Comparison of ENCODE assay signal across 14 cellular contexts in the genomic region with DNA sequence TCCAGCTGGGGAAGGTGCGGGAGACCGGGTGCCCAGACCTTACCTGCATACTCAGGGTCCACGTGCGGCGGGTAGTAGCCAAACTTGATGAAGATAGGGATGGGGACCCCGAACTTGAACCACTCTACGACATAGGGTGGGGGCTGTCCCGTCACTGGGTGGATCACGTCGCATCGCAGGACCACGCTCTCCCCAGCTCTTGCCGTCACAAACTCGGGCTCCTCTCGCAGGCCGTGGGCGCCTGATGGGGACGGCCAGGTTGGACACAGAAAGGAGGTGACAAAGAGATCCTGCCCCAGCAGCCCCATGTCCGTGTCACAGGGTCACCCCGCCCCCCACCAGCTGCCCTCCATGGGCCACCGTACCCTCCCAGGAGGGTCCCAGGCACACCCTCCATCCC. TPM values are rescaled to one million over a fixed set of nuclear protein-coding genes. Genes with fewer than 3 reads are reported as not detected.
DNase-seq lines count a peak whose midpoint lies in the region; ATAC-seq and TF ChIP-seq lines count a peak whose summit lies in the region.
"Had no signal": no experiment of that assay in that cellular context is flagged by ENCODE, and none has a peak within 500 bp of the region (broad histone marks: within the 10 kb centered on the region; RNA-seq: fewer than 3 reads in every experiment).

No MANE protein-coding gene starts in this region.

- no peaks in the 10 kb centered on the region for H3K4me1 ChIP-seq in hepatocyte (ENCODE audit: insufficient read depth)
- H3K4me1 ChIP-seq: colonic mucosa had no signal

- H3K9me2 ChIP-seq in neural cell (ENCODE audit: insufficient read depth, low read length) (no peaks in the 10 kb centered on the region), hepatocyte (replicated peaks; ENCODE audit: insufficient read depth) (no peaks in the 10 kb centered on the region)

- H3K9me3 Mint-ChIP-seq in stimulated activated naive CD8-positive, alpha-beta T cell treated with anti-CD3 and anti-CD28 coated beads, Interleukin-15, Interleukin-2, amounts not matched to agents 100 ng/mL and 50 ng/mL, for 24 hours: no peaks in the 10 kb centered on the region
- no peaks in the 10 kb centered on the region for H3K9me3 Mint-ChIP-seq in activated T-helper 17 cell treated with anti-CD3 and anti-CD28 coated beads, Interleukin-2, amount 50 U/mL, for 72 hours
- H3K9me3 Mint-ChIP-seq: memory B cell, nephron progenitor cell had no signal

- H3K36me3 ChIP-seq in neural cell (ENCODE audit: insufficient read depth, low read length): no peaks in the 10 kb centered on the region
- no peaks in the 10 kb centered on the region for H3K36me3 ChIP-seq in hepatocyte (replicated peaks; ENCODE audit: insufficient read depth, low read depth)
- H3K36me3 ChIP-seq: colonic mucosa, Peyer's patch had no signal

- TF ChIP-seq EP300 in neural cell (conservative IDR thresholded peaks at IDR 0.05; ENCODE audit: poor library complexity, severe bottlenecking): no peak

- H3K9ac ChIP-seq in neural cell (ENCODE audit: low read length): peak overlapping the region; percentile 92

- H3K27ac Mint-ChIP-seq in stimulated activated naive CD8-positive, alpha-beta T cell treated with anti-CD3 and anti-CD28 coated beads, Interleukin-15, Interleukin-2, amounts not matched to agents 100 ng/mL and 50 ng/mL, for 24 hours: peak overlapping the region; percentile 99
- peak overlapping the region; percentile 92 for H3K27ac Mint-ChIP-seq in activated T-helper 17 cell treated with anti-CD3 and anti-CD28 coated beads, Interleukin-2, amount 50 U/mL, for 72 hours
- H3K27ac Mint-ChIP-seq: B cell, memory B cell, nephron progenitor cell had no signal

- no peak overlapping the region for H3K4me2 ChIP-seq in neural cell (ENCODE audit: low read length)
- H3K4me2 ChIP-seq in hepatocyte: no peak overlapping the region

- no peaks in the 10 kb centered on the region for H3K27me3 Mint-ChIP-seq in stimulated activated naive CD8-positive, alpha-beta T cell treated with anti-CD3 and anti-CD28 coated beads, Interleukin-15, Interleukin-2, amounts not matched to agents 100 ng/mL and 50 ng/mL, for 24 hours
- no peaks in the 10 kb centered on the region for H3K27me3 Mint-ChIP-seq in activated T-helper 17 cell treated with anti-CD3 and anti-CD28 coated beads, Interleukin-2, amount 50 U/mL, for 72 hours

- H3K4me3 Mint-ChIP-seq in stimulated activated naive CD8-positive, alpha-beta T cell treated with anti-CD3 and anti-CD28 coated beads, Interleukin-15, Interleukin-2, amounts not matched to agents 100 ng/mL and 50 ng/mL, for 24 hours: peak overlapping the region; percentile 84
- H3K4me3 Mint-ChIP-seq in activated T-helper 17 cell treated with anti-CD3 and anti-CD28 coated beads, Interleukin-2, amount 50 U/mL, for 72 hours: peak overlapping the region; percentile 84
- H3K4me3 Mint-ChIP-seq: B cell, memory B cell, nephron progenitor cell had no signal

- H3K9me3 ChIP-seq in neural cell (ENCODE audit: low read length) (no peaks in the 10 kb centered on the region), hepatocyte (ENCODE audit: low read depth) (no peaks in the 10 kb centered on the region)
- H3K9me3 ChIP-seq: colonic mucosa, Peyer's patch had no signal

- ATAC-seq in stimulated activated naive CD8-positive, alpha-beta T cell treated with anti-CD3 and anti-CD28 coated beads, Interleukin-15, Interleukin-2, amounts not matched to agents 100 U/mL and 50 U/mL, for 24 hours: no peak
- no peak for ATAC-seq in activated T-helper 17 cell treated with anti-CD3 and anti-CD28 coated beads, Interleukin-2, amount 50 U/mL, for 72 hours (replicated peaks)
- ATAC-seq in HG03460 (IDR thresholded peaks at IDR 0.05; ENCODE audit: unreplicated experiment): no peak

- DNase-seq in stimulated activated naive CD8-positive, alpha-beta T cell treated with anti-CD3 and anti-CD28 coated beads, Interleukin-15, Interleukin-2, amounts not matched to agents 100 U/mL and 50 U/mL, for 24 hours: no peak
- no peak for DNase-seq in hepatocyte (ENCODE audit: low spot score)
- no peak for DNase-seq in SK-N-DZ (ENCODE audit: low spot score)
- DNase-seq: colonic mucosa, nephron progenitor cell, SW 1271 had no signal

- H3K4me1 Mint-ChIP-seq in stimulated activated naive CD8-positive, alpha-beta T cell treated with anti-CD3 and anti-CD28 coated beads, Interleukin-15, Interleukin-2, amounts not matched to agents 100 ng/mL and 50 ng/mL, for 24 hours (ENCODE audit: low read depth): peaks cover 74% of the 10 kb centered on the region
- peaks cover 56% of the 10 kb centered on the region for H3K4me1 Mint-ChIP-seq in activated T-helper 17 cell treated with anti-CD3 and anti-CD28 coated beads, Interleukin-2, amount 50 U/mL, for 72 hours
- H3K4me1 Mint-ChIP-seq: B cell had no signal

- 88% methylated on average over 19 of the region's 21 CpGs for WGBS in hepatocyte (ENCODE audit: low lambda C conversion rate, missing lambda C conversion rate)

- H3F3A ChIP-seq in neural cell (ENCODE audit: insufficient read depth, low read length, poor library complexity, severe bottlenecking): peaks cover 5% of the 10 kb centered on the region

- H3K79me2 ChIP-seq in neural cell (replicated peaks; ENCODE audit: insufficient read depth, low read length): peaks cover 12% of the 10 kb centered on the region
- H3K79me2 ChIP-seq in hepatocyte: no peaks in the 10 kb centered on the region

- H3K4me3 ChIP-seq in neural cell (ENCODE audit: low read length) (peak overlapping the region; percentile 59), hepatocyte (no peak overlapping the region)
- H3K4me3 ChIP-seq: colonic mucosa had no signal

- H3K27me3 ChIP-seq in neural cell (ENCODE audit: insufficient read depth, low read depth, low read length) (no peaks in the 10 kb centered on the region), hepatocyte (peaks cover 24% of the 10 kb centered on the region)
- H3K27me3 ChIP-seq: colonic mucosa, Peyer's patch had no signal

- H4K20me1 ChIP-seq in neural cell (ENCODE audit: insufficient read depth) (no peaks in the 10 kb centered on the region), hepatocyte (ENCODE audit: insufficient read depth, poor library complexity, severe bottlenecking) (no peaks in the 10 kb centered on the region)

- H3K36me3 Mint-ChIP-seq in stimulated activated naive CD8-positive, alpha-beta T cell treated with anti-CD3 and anti-CD28 coated beads, Interleukin-15, Interleukin-2, amounts not matched to agents 100 ng/mL and 50 ng/mL, for 24 hours (ENCODE audit: low read depth): peaks cover 30% of the 10 kb centered on the region
- peaks cover 70% of the 10 kb centered on the region for H3K36me3 Mint-ChIP-seq in activated T-helper 17 cell treated with anti-CD3 and anti-CD28 coated beads, Interleukin-2, amount 50 U/mL, for 72 hours (ENCODE audit: low read depth)
- H3K36me3 Mint-ChIP-seq: memory B cell had no signal

- no peak for TF ChIP-seq RAD21 in neural cell (conservative IDR thresholded peaks at IDR 0.05)

- H3K27ac ChIP-seq in neural cell (ENCODE audit: low read length) (peak overlapping the region; percentile 99), hepatocyte (no peak overlapping the region)
- H3K27ac ChIP-seq: colonic mucosa, epithelial cell of prostate, Peyer's patch had no signal

- H2AFZ ChIP-seq in neural cell (ENCODE audit: low read depth, low read length) (no peak overlapping the region), hepatocyte (no peak overlapping the region)

- TF ChIP-seq CTCF in neural cell (IDR thresholded peaks at IDR 0.05; ENCODE audit: poor library complexity, severe bottlenecking): no peak
- no peak for TF ChIP-seq CTCF in hepatocyte (IDR thresholded peaks at IDR 0.05; ENCODE audit: poor library complexity)

TF ChIP-seq in neural cell, 6 proteins besides CTCF, POLR2A, EP300 and RAD21:
- no peak for TF ChIP-seq POLR2AphosphoS5 (IDR thresholded peaks at IDR 0.05)
- TF ChIP-seq SMC3 (conservative IDR thresholded peaks at IDR 0.05; ENCODE audit: poor library complexity): no peak
- no peak for TF ChIP-seq MXI1 (conservative IDR thresholded peaks at IDR 0.05; ENCODE audit: poor library complexity, severe bottlenecking)
- TF ChIP-seq TAF1 (IDR thresholded peaks at IDR 0.05; ENCODE audit: low read depth): no peak
- no peak for TF ChIP-seq EZH2 (IDR thresholded peaks at IDR 0.05; ENCODE audit: borderline replicate concordance, insufficient read depth, low read length, poor library complexity, severe bottlenecking)
- no peak for TF ChIP-seq REST (IDR thresholded peaks at IDR 0.05; ENCODE audit: borderline replicate concordance)

RNA-seq across cellular contexts. Expression of gene IGSF9B, which starts 10.8 kb away (rescaled TPM):
- 100 to 1,000 TPM in 1 of 2 donors, 10 to 100 TPM in 1; 25.4 to 279 TPM for total RNA-seq in activated T-helper 17 cell treated with anti-CD3 and anti-CD28 coated beads, Interleukin-2, amount 50 U/mL, for 72 hours
- polyA plus RNA-seq in neural cell: 2.3 and 4.8 TPM in 2 replicates
- 28.5 and 37.7 TPM in 2 replicates for polyA minus RNA-seq in neural cell
- total RNA-seq in hepatocyte: 0.30 and 0.32 TPM in 2 replicates
- polyA plus RNA-seq in hepatocyte: 0.65 and 0.91 TPM in 2 replicates
- 0.98 and 11.7 TPM in 2 replicates for polyA plus RNA-seq in SK-N-DZ (2014; cell fraction: cytosol; rRNA removed)
- 0.64 and 3.8 TPM in 2 replicates for polyA plus RNA-seq in SK-N-DZ (2014; cell fraction: nucleus; rRNA removed)

Comparison
In these comparisons a context has a peak if more than half of its experiments do, and no peak if none do; other contexts are left out.
1. RNA of gene IGSF9B, which starts 10.8 kb away (total RNA-seq): 25.4 to 279 TPM in activated T-helper 17 cell treated with anti-CD3 and anti-CD28 coated beads, Interleukin-2, amount 50 U/mL, for 72 hours; 0.30 to 0.32 TPM in hepatocyte; every median in the first group is over 10 times any median in the second.